In the genomic region with DNA sequence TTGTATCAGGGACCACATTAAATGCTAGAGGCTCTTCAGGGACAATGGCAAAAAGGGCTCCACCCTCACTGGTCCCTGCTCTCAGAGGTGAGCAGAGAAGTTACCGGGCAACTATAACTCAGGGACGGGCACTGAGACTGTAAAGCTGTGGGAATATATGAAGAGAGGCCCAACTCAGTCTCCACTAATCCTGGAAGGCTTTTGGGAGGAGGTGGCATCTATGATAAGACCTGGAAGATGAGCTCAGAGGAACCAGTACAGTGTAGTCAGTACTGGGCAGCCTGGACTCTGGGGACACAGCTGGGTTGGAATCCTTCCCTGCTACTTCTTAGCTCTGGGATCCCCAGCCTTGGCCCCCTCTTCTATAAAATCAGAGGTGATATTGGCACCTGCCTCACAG, we compare ENCODE assay signal across 22 cellular contexts.
A peak's percentile ranks its signal among the peaks of the same experiment; 100 is the strongest.
DNase-seq lines count a peak whose midpoint lies in the region; ATAC-seq and TF ChIP-seq lines count a peak whose summit lies in the region.
"Had no signal": no experiment of that assay in that cellular context is flagged by ENCODE, and none has a peak within 500 bp of the region (broad histone marks: within the 10 kb centered on the region; RNA-seq: fewer than 3 reads in every experiment).

No MANE protein-coding gene starts in this region.

- no peaks in the 10 kb centered on the region for H3K9me3 Mint-ChIP-seq in effector memory CD8-positive, alpha-beta T cell
- no peaks in the 10 kb centered on the region for H3K9me3 Mint-ChIP-seq in stimulated activated naive B cell treated with anti-CD40 and anti-IgM and Interleukin-4, amounts not matched to agents 10 μg/mL and 1 μg/mL and 100 μg/mL, for 72 hours
- H3K9me3 Mint-ChIP-seq: CD4-positive, CD25-positive, alpha-beta regulatory T cell; HFFc6 had no signal

- peak overlapping the region; percentile 20 to 21 for H3K27ac Mint-ChIP-seq in effector memory CD8-positive, alpha-beta T cell
- H3K27ac Mint-ChIP-seq in stimulated activated naive B cell treated with anti-CD40 and anti-IgM and Interleukin-4, amounts not matched to agents 10 μg/mL and 1 μg/mL and 100 μg/mL, for 72 hours, result peak overlapping the region; percentile 0
- H3K27ac Mint-ChIP-seq: CD4-positive, CD25-positive, alpha-beta regulatory T cell; HFFc6 had no signal

- ATAC-seq in effector memory CD8-positive, alpha-beta T cell (replicated peaks), result no peak
- no peak for ATAC-seq in stimulated activated naive B cell treated with anti-CD40 and anti-IgM and Interleukin-4, amounts not matched to agents 10 μg/mL and 1 μg/mL and 100 μg/mL, for 72 hours (replicated peaks)
- ATAC-seq in HG03108 (IDR thresholded peaks at IDR 0.05; ENCODE audit: unreplicated experiment) (no peak), HG03469 (IDR thresholded peaks at IDR 0.05; ENCODE audit: unreplicated experiment) (no peak)
- ATAC-seq: PC-3, Right ventricle myocardium inferior, SK-N-SH treated with all-trans-retinoic acid at 6 μM for 48 hours had no signal

- no peaks in the 10 kb centered on the region for H3K36me3 Mint-ChIP-seq in effector memory CD8-positive, alpha-beta T cell (ENCODE audit: insufficient read depth)
- no peaks in the 10 kb centered on the region for H3K36me3 Mint-ChIP-seq in stimulated activated naive B cell treated with anti-CD40 and anti-IgM and Interleukin-4, amounts not matched to agents 10 μg/mL and 1 μg/mL and 100 μg/mL, for 72 hours
- H3K36me3 Mint-ChIP-seq: CD4-positive, CD25-positive, alpha-beta regulatory T cell had no signal

- peak overlapping the region; percentile 87; the same call in 1 of the 2 replicates for H3K27ac ChIP-seq in VCaP
- H3K27ac ChIP-seq: BLaER1, HL-60, SJCRH30 had no signal

- no peak overlapping the region for H3K4me3 Mint-ChIP-seq in effector memory CD8-positive, alpha-beta T cell
- H3K4me3 Mint-ChIP-seq in stimulated activated naive B cell treated with anti-CD40 and anti-IgM and Interleukin-4, amounts not matched to agents 10 μg/mL and 1 μg/mL and 100 μg/mL, for 72 hours, result no peak overlapping the region
- H3K4me3 Mint-ChIP-seq: CD4-positive, CD25-positive, alpha-beta regulatory T cell; HFFc6 had no signal

- TF ChIP-seq CTCF in VCaP (conservative IDR thresholded peaks at IDR 0.05), result no peak

- peak; percentile 76 for DNase-seq in NCI-H510A treated with DMSO at 0.1 percent for 48 hours (lab: John Stamatoyannopoulos, UW)
- DNase-seq in NCI-H510A (lab: John Stamatoyannopoulos, UW), result no peak
- DNase-seq in effector memory CD8-positive, alpha-beta T cell, result no peak
- DNase-seq in stimulated activated naive B cell treated with anti-CD40 and anti-IgM and Interleukin-4, amounts not matched to agents 10 μg/mL and 1 μg/mL and 100 μg/mL, for 72 hours, result no peak
- DNase-seq in occipital lobe (lab: John Stamatoyannopoulos, UW), result no peak
- DNase-seq: 8988T; CD4-positive, CD25-positive, alpha-beta regulatory T cell; DMS53; GOT3; HFFc6; Kasumi-1; NCI-H187 treated with DMSO at 0.1 percent for 48 hours; NCI-H774; PC-3; SJCRH30 had no signal

- H3K4me1 Mint-ChIP-seq in effector memory CD8-positive, alpha-beta T cell (ENCODE audit: low read depth in 2 of 2), result no peaks in the 10 kb centered on the region
- peaks cover 12 to 24% of the 10 kb centered on the region in 2 donors for H3K4me1 Mint-ChIP-seq in stimulated activated naive B cell treated with anti-CD40 and anti-IgM and Interleukin-4, amounts not matched to agents 10 μg/mL and 1 μg/mL and 100 μg/mL, for 72 hours
- H3K4me1 Mint-ChIP-seq: CD4-positive, CD25-positive, alpha-beta regulatory T cell had no signal

- H3K27me3 Mint-ChIP-seq in effector memory CD8-positive, alpha-beta T cell, result peaks cover 0 to 22% of the 10 kb centered on the region in 2 donors
- peaks cover 0 to 16% of the 10 kb centered on the region in 2 donors for H3K27me3 Mint-ChIP-seq in stimulated activated naive B cell treated with anti-CD40 and anti-IgM and Interleukin-4, amounts not matched to agents 10 μg/mL and 1 μg/mL and 100 μg/mL, for 72 hours
